In the genomic region with DNA sequence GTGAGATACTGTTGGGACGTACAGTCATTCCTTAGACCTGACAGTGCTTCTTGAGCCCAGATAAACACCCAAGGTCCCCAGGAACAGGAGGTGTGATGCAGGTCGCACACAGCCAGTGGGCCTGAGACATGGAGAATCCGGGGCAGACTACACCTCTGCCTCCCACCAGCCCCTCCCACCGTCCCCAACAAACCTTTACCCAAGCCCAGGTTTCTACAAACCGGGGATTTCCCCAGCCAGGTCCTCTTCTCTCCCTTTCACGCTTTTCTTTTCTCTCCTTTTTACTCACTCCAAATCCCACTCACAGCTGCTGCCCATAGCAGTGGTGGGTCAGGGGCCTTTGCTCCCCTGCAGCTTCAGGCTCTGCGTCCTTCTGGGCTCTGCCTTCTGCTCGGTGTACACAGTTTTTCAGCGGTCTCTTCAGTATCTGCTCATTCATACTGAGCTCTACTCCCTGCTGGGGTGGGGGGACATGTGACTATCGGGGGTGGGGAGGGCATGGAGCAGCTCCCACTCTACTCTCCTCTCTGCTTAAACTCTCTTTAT, we compare ENCODE assay signal across 15 cellular contexts. TPM values are rescaled to one million over a fixed set of nuclear protein-coding genes. Genes with fewer than 3 reads are reported as not detected.
DNase-seq lines count a peak whose midpoint lies in the region; ATAC-seq and TF ChIP-seq lines count a peak whose summit lies in the region.
"Had no signal": no experiment of that assay in that cellular context is flagged by ENCODE, and none has a peak within 500 bp of the region (broad histone marks: within the 10 kb centered on the region; RNA-seq: fewer than 3 reads in every experiment).

No MANE protein-coding gene starts in this region.

- peaks cover 50% of the 10 kb centered on the region for H3K27me3 ChIP-seq in OCI-LY3 (ENCODE audit: low read depth, low read length)
- H3K27me3 ChIP-seq in hepatocyte = no peaks in the 10 kb centered on the region

- in situ Hi-C loops in GM13977 (cut with MboI; ENCODE audit: low pct_unique_long_range_greater_than_20kb, low sequenced_read_pairs, unreplicated experiment) = loop anchor here (10.0 kb wide), 1 partner anchor 200 kb away; the partner anchor contains the start of gene SNRPA1

- H3K9me3 ChIP-seq in OCI-LY3 (ENCODE audit: insufficient read depth, low read length) = no peaks in the 10 kb centered on the region
- H3K9me3 ChIP-seq in hepatocyte (ENCODE audit: low read depth) = no peaks in the 10 kb centered on the region

- WGBS in hepatocyte (ENCODE audit: low lambda C conversion rate, missing lambda C conversion rate) = 80% methylated on average over 9 of the region's 10 CpGs

- peaks cover 21% of the 10 kb centered on the region for H3K4me1 ChIP-seq in OCI-LY3 (ENCODE audit: low read length)
- H3K4me1 ChIP-seq in hepatocyte (ENCODE audit: insufficient read depth) = peaks cover 3% of the 10 kb centered on the region

- ATAC-seq in GM19467 (IDR thresholded peaks at IDR 0.05; ENCODE audit: unreplicated experiment) = no peak

- H4K20me1 ChIP-seq in OCI-LY3 (ENCODE audit: insufficient read depth, low read length) = no peaks in the 10 kb centered on the region
- no peaks in the 10 kb centered on the region for H4K20me1 ChIP-seq in hepatocyte (ENCODE audit: insufficient read depth, poor library complexity, severe bottlenecking)

- peak; percentile 34 for DNase-seq in GM13977 (ENCODE audit: low spot score)
- peak; percentile 2 for DNase-seq in hepatocyte (ENCODE audit: low spot score)
- no peak for DNase-seq in Kasumi-1 (lab: John Stamatoyannopoulos, UW)
- no peak for DNase-seq in GF-D8 (lab: John Stamatoyannopoulos, UW)
- no peak for DNase-seq in HUDEP-2 (lab: John Stamatoyannopoulos, UW; ENCODE audit: unreplicated experiment in 76 of 76)
- DNase-seq: ACHN, DMS79 treated with DMSO at 0.1 percent for 48 hours, H9, KBM-7, NCI-H187, NCI-H345, NCI-H524 treated with DMSO at 0.1 percent for 48 hours had no signal

- H2AFZ ChIP-seq in OCI-LY3 (ENCODE audit: low read depth, low read length) = no peak overlapping the region
- no peak overlapping the region for H2AFZ ChIP-seq in hepatocyte

- H3K9me2 ChIP-seq in hepatocyte (replicated peaks; ENCODE audit: insufficient read depth) = no peaks in the 10 kb centered on the region

- H3K27ac ChIP-seq in OCI-LY3 (ENCODE audit: low read length) = no peak overlapping the region
- H3K27ac ChIP-seq in hepatocyte = no peak overlapping the region
- H3K27ac ChIP-seq: C4-2B had no signal

- H3K36me3 ChIP-seq in OCI-LY3 (replicated peaks; ENCODE audit: low read depth, low read length) (no peaks in the 10 kb centered on the region), hepatocyte (replicated peaks; ENCODE audit: insufficient read depth, low read depth) (no peaks in the 10 kb centered on the region)

- TF ChIP-seq CTCF in GM13977 (IDR thresholded peaks at IDR 0.05; ENCODE audit: extremely low read depth, insufficient read depth, missing control alignments) (no peak), OCI-LY3 (IDR thresholded peaks at IDR 0.05; ENCODE audit: low read depth, low read length) (no peak), hepatocyte (IDR thresholded peaks at IDR 0.05; ENCODE audit: poor library complexity) (no peak)

- peak overlapping the region; percentile 35; the same call in 1 of the 2 replicates for H3K4me3 ChIP-seq in OCI-LY3 (ENCODE audit: low read length)
- H3K4me3 ChIP-seq in hepatocyte = no peak overlapping the region

- H3K79me2 ChIP-seq in OCI-LY3 (ENCODE audit: low read length) (no peaks in the 10 kb centered on the region), hepatocyte (no peaks in the 10 kb centered on the region)

- peak overlapping the region; percentile 57 for H3K4me2 ChIP-seq in OCI-LY3 (ENCODE audit: low read length)
- H3K4me2 ChIP-seq in hepatocyte = no peak overlapping the region

- H3K9ac ChIP-seq in OCI-LY3 (ENCODE audit: low read length) = no peak overlapping the region

RNA-seq across cellular contexts. Expression of gene PCSK6, which starts 4.8 kb away (rescaled TPM):
- 40.5 and 52.5 TPM in 2 replicates for total RNA-seq in hepatocyte
- 31.7 and 36.0 TPM in 2 replicates for polyA plus RNA-seq in hepatocyte

Comparison
In these comparisons a context has a peak if more than half of its experiments do, and no peak if none do; other contexts are left out.
1. DNase-seq: peak in GM13977 (single experiment) and hepatocyte (single experiment); none in Kasumi-1 (0 of 2), GF-D8 (single experiment) and HUDEP-2 (0 of 76).